Comparison of ENCODE assay signal across 24 cellular contexts in the genomic region with DNA sequence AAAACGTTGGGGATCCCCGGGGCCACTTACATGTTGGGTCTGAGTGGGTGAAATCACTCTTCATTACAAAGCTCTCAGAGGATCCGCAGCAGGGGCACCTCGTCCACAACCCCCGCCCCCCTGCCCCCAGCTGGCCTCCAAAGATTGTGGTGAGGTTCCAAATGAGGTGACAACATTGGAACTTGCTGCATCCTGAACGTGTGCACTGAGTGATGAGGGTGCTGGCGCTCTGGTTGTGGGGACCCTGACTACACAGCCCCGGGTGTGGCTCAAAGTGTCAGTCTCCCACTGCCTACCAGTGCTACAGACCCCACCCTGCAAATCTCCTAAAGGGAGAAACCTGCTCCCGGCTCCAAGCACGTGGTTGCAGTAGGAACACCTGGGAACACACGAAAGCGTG.
"Had no signal": no experiment of that assay in that cellular context is flagged by ENCODE, and none has a peak within 500 bp of the region (broad histone marks: within the 10 kb centered on the region; RNA-seq: fewer than 3 reads in every experiment).

No MANE protein-coding gene starts in this region.

- H3K9ac ChIP-seq: neural progenitor cell had no signal

- ATAC-seq: left colon; lower lobe of right lung; natural killer cell; right lobe of liver; stimulated activated effector memory CD8-positive, alpha-beta T cell treated with anti-CD3 and anti-CD28 coated beads, Interleukin-12 subunit alpha, Interleukin-12 subunit beta, amount 100 ng/mL, for 72 hours had no signal

- H3K4me2 ChIP-seq: hepatocyte, neural progenitor cell had no signal

- H3K27ac ChIP-seq: hepatocyte, lower lobe of right lung, neural progenitor cell, right lobe of liver, upper lobe of left lung had no signal

- H3K9me3 ChIP-seq: breast epithelium, lower lobe of right lung, right lobe of liver, upper lobe of left lung, vagina had no signal

- H3K4me1 ChIP-seq: breast epithelium, lower lobe of right lung, neural progenitor cell, right lobe of liver, upper lobe of left lung had no signal

- H2AFZ ChIP-seq: hepatocyte, neural progenitor cell had no signal

- H3K27me3 ChIP-seq: hepatocyte, neural progenitor cell, right lobe of liver, upper lobe of left lung, vagina had no signal

- DNase-seq: activated CD4-positive, alpha-beta memory T cell treated with anti-CD3 and anti-CD28 coated beads for 36 hours; activated CD4-positive, alpha-beta T cell treated with anti-CD3 and anti-CD28 coated beads, Interleukin-2, amount 10 ng/mL, durations not matched to agents 24 days and 14 days; activated CD4-positive, CD25-positive, alpha-beta regulatory T cell treated with anti-CD3 and anti-CD28 coated beads, Interleukin-2, amount 50 U/mL, for 72 hours; activated CD8-positive, alpha-beta memory T cell treated with anti-CD3 and anti-CD28 coated beads, Interleukin-2, amount 50 U/mL, for 4 hours; activated effector memory CD4-positive, alpha-beta T cell treated with anti-CD3 and anti-CD28 coated beads, Interleukin-2, amount 50 U/mL, for 16 hours; activated naive CD4-positive, alpha-beta T cell treated with anti-CD3 and anti-CD28 coated beads for 36 hours; activated naive CD8-positive, alpha-beta T cell treated with anti-CD3 and anti-CD28 coated beads for 36 hours; activated T-cell treated with anti-CD3 and anti-CD28 coated beads, Interleukin-2, amount 50 U/mL, for 1 hour; effector CD8-positive, alpha-beta T cell; left colon; lower lobe of right lung; mesenchymal stem cell; natural killer cell; occipital lobe; right lobe of liver; stimulated activated CD4-positive, alpha-beta T cell treated with anti-CD3 and anti-CD28 coated beads, Interleukin-12 subunit alpha, Interleukin-12 subunit beta, amount 100 ng/mL, for 4 hours; stimulated activated CD4-positive, alpha-beta T cell treated with anti-CD3 and anti-CD28 coated beads, Interleukin-4, amount 100 ng/mL, for 24 hours; upper lobe of left lung had no signal

- H3K4me3 ChIP-seq: breast epithelium, hepatocyte, lower lobe of right lung, neural progenitor cell, right lobe of liver, skin epidermis, upper lobe of left lung, vagina had no signal

- H3K36me3 ChIP-seq: breast epithelium, lower lobe of right lung, neural progenitor cell, right lobe of liver, upper lobe of left lung, vagina had no signal
